Comparison of ENCODE assay signal across 8 cellular contexts in genomic region chr2:224910535-224910934, GRCh38.
A peak's percentile ranks its signal among the peaks of the same experiment; 100 is the strongest.
DNase-seq lines count a peak whose midpoint lies in the region; ATAC-seq lines count a peak whose summit lies in the region.

No MANE protein-coding gene starts in this region.

- H3K27ac ChIP-seq in CD8-positive, alpha-beta memory T cell (ENCODE audit: low read depth, low read length), result no peak overlapping the region

- H3K9me3 Mint-ChIP-seq in CD8-positive, alpha-beta memory T cell, result no peaks in the 10 kb centered on the region
- H3K9me3 Mint-ChIP-seq in natural killer cell treated with Interleukin-12 subunit alpha and Interleukin-12 subunit beta and Interleukin-15 and Interleukin-18, amount 100 ng/mL, for 72 hours, result no peaks in the 10 kb centered on the region

- H3K27me3 Mint-ChIP-seq in CD8-positive, alpha-beta memory T cell, result no peaks in the 10 kb centered on the region
- H3K27me3 Mint-ChIP-seq in natural killer cell treated with Interleukin-12 subunit alpha and Interleukin-12 subunit beta and Interleukin-15 and Interleukin-18, amount 100 ng/mL, for 72 hours, result no peaks in the 10 kb centered on the region

- POLR2A ChIA-PET in CD8-positive, alpha-beta memory T cell (lab: Charles Lee), result interaction anchor here (0.6 kb wide), 1 partner anchor 16 kb away, joined by 3 read pairs; no protein-coding TSS in a partner anchor

- no peak for DNase-seq in CD8-positive, alpha-beta memory T cell
- peak; percentile 36 for DNase-seq in OCI-M1 (lab: John Stamatoyannopoulos, UW)
- DNase-seq in natural killer cell treated with Interleukin-12 subunit alpha and Interleukin-12 subunit beta and Interleukin-15 and Interleukin-18, amount 100 ng/mL, for 72 hours (ENCODE audit: low spot score), result no peak
- no peak for DNase-seq in SW480 (ENCODE audit: low spot score)
- DNase-seq in NCI-H2107 treated with DMSO at 0.1 percent for 48 hours (lab: John Stamatoyannopoulos, UW; ENCODE audit: unreplicated experiment), result no peak
- DNase-seq in DMS53 treated with DMSO at 0.1 percent for 48 hours (lab: John Stamatoyannopoulos, UW; ENCODE audit: unreplicated experiment), result no peak

- H3K4me1 Mint-ChIP-seq in CD8-positive, alpha-beta memory T cell, result peaks cover 51 to 68% (median 64%) of the 10 kb centered on the region in 3 donors
- peaks cover 46 to 56% of the 10 kb centered on the region in 2 donors for H3K4me1 Mint-ChIP-seq in natural killer cell treated with Interleukin-12 subunit alpha and Interleukin-12 subunit beta and Interleukin-15 and Interleukin-18, amount 100 ng/mL, for 72 hours (ENCODE audit: low read depth in 2 of 2)

- CTCF ChIA-PET in CD8-positive, alpha-beta memory T cell (lab: Charles Lee), result interaction anchor here (3.7 kb wide), 1 partner anchor 18 kb away, joined by 13 read pairs; no protein-coding TSS in a partner anchor

- peak overlapping the region in 2 of 7 donors; percentile 2 to 23 for H3K4me3 Mint-ChIP-seq in CD8-positive, alpha-beta memory T cell
- no peak overlapping the region for H3K4me3 Mint-ChIP-seq in natural killer cell treated with Interleukin-12 subunit alpha and Interleukin-12 subunit beta and Interleukin-15 and Interleukin-18, amount 100 ng/mL, for 72 hours

- ATAC-seq in natural killer cell treated with Interleukin-12 subunit alpha and Interleukin-12 subunit beta and Interleukin-15 and Interleukin-18, amount 100 ng/mL, for 72 hours, result peak in 1 of 2 donors; percentile 43
- no peak for ATAC-seq in GM18873 (IDR thresholded peaks at IDR 0.05; ENCODE audit: low FRiP score, unreplicated experiment)

- peaks cover 24% of the 10 kb centered on the region for H3K4me1 ChIP-seq in CD8-positive, alpha-beta memory T cell (ENCODE audit: insufficient read depth, low read length)
- peaks cover 23% of the 10 kb centered on the region for H3K4me1 ChIP-seq in endocrine pancreas (ENCODE audit: control insufficient read depth, insufficient read depth, low read length)

- H3K9me3 ChIP-seq in CD8-positive, alpha-beta memory T cell (ENCODE audit: low read length), result no peaks in the 10 kb centered on the region
- no peaks in the 10 kb centered on the region for H3K9me3 ChIP-seq in endocrine pancreas (ENCODE audit: control insufficient read depth, low read length)

- H3K27ac Mint-ChIP-seq in CD8-positive, alpha-beta memory T cell, result peak overlapping the region in 7 of 8 donors; percentile 19 to 80 (median 79)
- peak overlapping the region; percentile 21 to 59 for H3K27ac Mint-ChIP-seq in natural killer cell treated with Interleukin-12 subunit alpha and Interleukin-12 subunit beta and Interleukin-15 and Interleukin-18, amount 100 ng/mL, for 72 hours

- peaks cover 7% of the 10 kb centered on the region for H3K36me3 ChIP-seq in CD8-positive, alpha-beta memory T cell (ENCODE audit: insufficient read depth, low read length)
- no peaks in the 10 kb centered on the region for H3K36me3 ChIP-seq in endocrine pancreas (ENCODE audit: control insufficient read depth, insufficient read depth, low read length)

- no peak overlapping the region for H3K4me3 ChIP-seq in CD8-positive, alpha-beta memory T cell (ENCODE audit: low read length)
- H3K4me3 ChIP-seq in endocrine pancreas (ENCODE audit: control insufficient read depth, insufficient read depth, low read length), result peak overlapping the region; percentile 35

- H3K36me3 Mint-ChIP-seq in CD8-positive, alpha-beta memory T cell, result peaks cover 15 to 54% (median 21%) of the 10 kb centered on the region in 3 donors
- peaks cover 20% of the 10 kb centered on the region for H3K36me3 Mint-ChIP-seq in natural killer cell treated with Interleukin-12 subunit alpha and Interleukin-12 subunit beta and Interleukin-15 and Interleukin-18, amount 100 ng/mL, for 72 hours

- H3K27me3 ChIP-seq in CD8-positive, alpha-beta memory T cell (ENCODE audit: insufficient read depth, low read length, poor library complexity, severe bottlenecking), result no peaks in the 10 kb centered on the region
- no peaks in the 10 kb centered on the region for H3K27me3 ChIP-seq in endocrine pancreas (ENCODE audit: control insufficient read depth, insufficient read depth, low read length)

- no peak overlapping the region for H3K9ac ChIP-seq in endocrine pancreas (ENCODE audit: control insufficient read depth, insufficient read depth, low read length)
